Comparison of ENCODE assay signal across 30 cellular contexts in genomic region chr20:40705413-40705812, GRCh38.
"Had no signal": no experiment of that assay in that cellular context is flagged by ENCODE, and none has a peak within 500 bp of the region (broad histone marks: within the 10 kb centered on the region; RNA-seq: fewer than 3 reads in every experiment).

No MANE protein-coding gene starts in this region.

- DNase-seq: activated B cell treated with CpG ODN at 0.5 μM for 24 hours; activated CD4-positive, alpha-beta memory T cell treated with anti-CD3 and anti-CD28 coated beads for 36 hours; activated CD4-positive, alpha-beta T cell treated with anti-CD3 and anti-CD28 coated beads for 4 hours; activated CD4-positive, alpha-beta T cell treated with anti-CD3 and anti-CD28 coated beads, Interleukin-2, amount 10 ng/mL, durations not matched to agents 24 days and 14 days; activated CD4-positive, alpha-beta T cell treated with anti-CD3 and anti-CD28 coated beads, Interleukin-2, amount 50 U/mL, for 1 hour; activated CD4-positive, alpha-beta T cell treated with anti-CD3 and anti-CD28 coated beads, Interleukin-2, amount 50 U/mL, for 4 hours; activated CD4-positive, CD25-positive, alpha-beta regulatory T cell treated with anti-CD3 and anti-CD28 coated beads, Interleukin-2, amount 50 U/mL, for 72 hours; activated CD8-positive, alpha-beta memory T cell treated with anti-CD3 and anti-CD28 coated beads, Interleukin-2, amount 50 U/mL, for 4 hours; activated CD8-positive, alpha-beta T cell treated with anti-CD3 and anti-CD28 coated beads for 36 hours; activated effector memory CD4-positive, alpha-beta T cell treated with anti-CD3 and anti-CD28 coated beads, Interleukin-2, amount 50 U/mL, for 16 hours; activated gamma-delta T cell treated with Interleukin-2 at 50 U/mL for 16 hours; activated naive CD4-positive, alpha-beta T cell; activated naive CD4-positive, alpha-beta T cell treated with anti-CD3 and anti-CD28 coated beads for 36 hours; activated naive CD8-positive, alpha-beta T cell treated with anti-CD3 and anti-CD28 coated beads, Interleukin-2, amount 10 ng/mL, durations not matched to agents 7 days and 5 days; activated naive CD8-positive, alpha-beta T cell treated with anti-CD3 and anti-CD28 coated beads, Interleukin-2, amount 50 U/mL, for 24 hours; activated T-cell treated with anti-CD3 and anti-CD28 coated beads for 4 hours; activated T-cell treated with anti-CD3 and anti-CD28 coated beads, Interleukin-2, amount 50 U/mL, for 1 hour; activated T-cell treated with anti-CD3 and anti-CD28 coated beads, Interleukin-2, amount 50 U/mL, for 4 hours; activated T-cell treated with anti-CD3 and anti-CD28 coated beads, Interleukin-2, amount 50 U/mL, for 72 hours; amygdala; caudate nucleus; cerebellar nuclear complex; T-helper 1 cell; T-helper 2 cell; T-helper 9 cell had no signal

- H3K4me1 ChIP-seq: ascending aorta had no signal

- H3K27me3 ChIP-seq: ascending aorta, cardiac muscle cell had no signal

- H3K4me3 ChIP-seq: ascending aorta, cardiac muscle cell had no signal

- H3K9me3 ChIP-seq: ascending aorta had no signal

- H3K27ac ChIP-seq: ascending aorta, cardiac muscle cell, VCaP had no signal

- FAIRE-seq: bronchial epithelial cell, TTC549 had no signal

- H3K36me3 ChIP-seq: ascending aorta, cardiac muscle cell had no signal
